In genomic region chr7:150858236-150859197, GRCh38 we compare ENCODE assay signal across 24 cellular contexts. TPM values are rescaled to one million over a fixed set of nuclear protein-coding genes. Genes with fewer than 3 reads are reported as not detected.
"Had no signal": no experiment of that assay in that cellular context is flagged by ENCODE, and none has a peak within 500 bp of the region (broad histone marks: within the 10 kb centered on the region; RNA-seq: fewer than 3 reads in every experiment).

No MANE protein-coding gene starts in this region.

- DNase-seq: activated CD4-positive, alpha-beta T cell treated with anti-CD3 and anti-CD28 coated beads for 48 hours; activated CD8-positive, alpha-beta T cell treated with anti-CD3 and anti-CD28 coated beads for 36 hours; activated effector memory CD4-positive, alpha-beta T cell treated with anti-CD3 and anti-CD28 coated beads, Interleukin-2, amount 50 U/mL, for 16 hours; activated T-cell treated with anti-CD3 and anti-CD28 coated beads, Interleukin-2, amount 50 U/mL, for 72 hours; cerebellar nuclear complex; effector memory CD4-positive, alpha-beta T cell; foreskin keratinocyte; left cardiac atrium; nephron progenitor cell; occipital lobe; retina; stimulated activated CD4-positive, alpha-beta T cell treated with anti-CD3 and anti-CD28 coated beads, Interleukin-12 subunit alpha, Interleukin-12 subunit beta, amount 100 ng/mL, for 4 hours; stimulated activated CD4-positive, alpha-beta T cell treated with anti-CD3 and anti-CD28 coated beads, Interleukin-1b, Interleukin-23, amount 100 ng/mL, for 48 hours; stomach; T-helper 17 cell; trophoblast cell had no signal

- H3K4me1 Mint-ChIP-seq: activated naive CD4-positive, alpha-beta T cell treated with anti-CD3 and anti-CD28 coated beads, Interleukin-2, amount 50 U/mL, for 24 hours; T-helper 17 cell; WTC11 had no signal

- H3K9me3 Mint-ChIP-seq: activated CD8-positive, alpha-beta T cell treated with anti-CD3 and anti-CD28 coated beads for 36 hours; activated naive CD4-positive, alpha-beta T cell treated with anti-CD3 and anti-CD28 coated beads, Interleukin-2, amount 50 U/mL, for 24 hours; activated T-cell treated with anti-CD3 and anti-CD28 coated beads, Interleukin-2, amount 50 U/mL, for 72 hours; dendritic cell treated with granulocyte-macrophage colony-stimulating factor and Interleukin-4, amounts not matched to agents 40 ng/mL and 50 ng/mL, for 4 days had no signal

- H3K9me3 ChIP-seq: adrenal gland, stomach had no signal

- H3K4me3 Mint-ChIP-seq: activated CD8-positive, alpha-beta T cell treated with anti-CD3 and anti-CD28 coated beads for 36 hours; activated naive CD4-positive, alpha-beta T cell treated with anti-CD3 and anti-CD28 coated beads, Interleukin-2, amount 50 U/mL, for 24 hours; activated T-cell treated with anti-CD3 and anti-CD28 coated beads, Interleukin-2, amount 50 U/mL, for 72 hours; dendritic cell treated with granulocyte-macrophage colony-stimulating factor and Interleukin-4, amounts not matched to agents 40 ng/mL and 50 ng/mL, for 4 days; nephron progenitor cell; T-helper 17 cell; WTC11 had no signal

- H3K36me3 ChIP-seq: adrenal gland, breast epithelium, stomach had no signal

- H3K27ac Mint-ChIP-seq: activated CD8-positive, alpha-beta T cell treated with anti-CD3 and anti-CD28 coated beads for 36 hours; activated naive CD4-positive, alpha-beta T cell treated with anti-CD3 and anti-CD28 coated beads, Interleukin-2, amount 50 U/mL, for 24 hours; activated T-cell treated with anti-CD3 and anti-CD28 coated beads, Interleukin-2, amount 50 U/mL, for 72 hours; dendritic cell treated with granulocyte-macrophage colony-stimulating factor and Interleukin-4, amounts not matched to agents 40 ng/mL and 50 ng/mL, for 4 days; nephron progenitor cell; T-helper 17 cell; WTC11 had no signal

- H3K27me3 ChIP-seq: adrenal gland, breast epithelium, hepatocyte had no signal

- ATAC-seq: activated CD8-positive, alpha-beta T cell treated with anti-CD3 and anti-CD28 coated beads for 36 hours; activated T-cell treated with anti-CD3 and anti-CD28 coated beads, Interleukin-2, amount 50 U/mL, for 72 hours; foreskin keratinocyte; left cardiac atrium; T-helper 17 cell; WTC11 had no signal

- H3K4me3 ChIP-seq: adrenal gland, breast epithelium, hepatocyte, stomach had no signal

- H3K27ac ChIP-seq: adrenal gland, breast epithelium, foreskin keratinocyte, hepatocyte, stomach had no signal

- H3K36me3 Mint-ChIP-seq: activated naive CD4-positive, alpha-beta T cell treated with anti-CD3 and anti-CD28 coated beads, Interleukin-2, amount 50 U/mL, for 24 hours had no signal

- H3K4me1 ChIP-seq: breast epithelium, foreskin keratinocyte, stomach had no signal

RNA-seq across cellular contexts. Expression of gene AOC1, which starts 6.2 kb away (rescaled TPM):
- total RNA-seq: activated CD8-positive, alpha-beta T cell treated with anti-CD3 and anti-CD28 coated beads for 36 hours; activated T-cell treated with anti-CD3 and anti-CD28 coated beads, Interleukin-2, amount 50 U/mL, for 72 hours; astrocyte; foreskin keratinocyte; occipital lobe; T-helper 17 cell; temporal lobe had no signal
- polyA plus RNA-seq: foreskin keratinocyte had no signal

RNA-seq across cellular contexts. Expression of gene TMEM176A, which starts 57.9 kb away (rescaled TPM):
- total RNA-seq: activated CD8-positive, alpha-beta T cell treated with anti-CD3 and anti-CD28 coated beads for 36 hours; astrocyte; foreskin keratinocyte had no signal
- polyA plus RNA-seq: foreskin keratinocyte had no signal

RNA-seq across cellular contexts. Expression of gene TMEM176B, which starts 58.4 kb away (rescaled TPM):
- total RNA-seq: activated CD8-positive, alpha-beta T cell treated with anti-CD3 and anti-CD28 coated beads for 36 hours; activated T-cell treated with anti-CD3 and anti-CD28 coated beads, Interleukin-2, amount 50 U/mL, for 72 hours; foreskin keratinocyte; T-helper 17 cell had no signal
- polyA plus RNA-seq: foreskin keratinocyte had no signal
